ENCODE assay signal across 15 cellular contexts in the genomic region with DNA sequence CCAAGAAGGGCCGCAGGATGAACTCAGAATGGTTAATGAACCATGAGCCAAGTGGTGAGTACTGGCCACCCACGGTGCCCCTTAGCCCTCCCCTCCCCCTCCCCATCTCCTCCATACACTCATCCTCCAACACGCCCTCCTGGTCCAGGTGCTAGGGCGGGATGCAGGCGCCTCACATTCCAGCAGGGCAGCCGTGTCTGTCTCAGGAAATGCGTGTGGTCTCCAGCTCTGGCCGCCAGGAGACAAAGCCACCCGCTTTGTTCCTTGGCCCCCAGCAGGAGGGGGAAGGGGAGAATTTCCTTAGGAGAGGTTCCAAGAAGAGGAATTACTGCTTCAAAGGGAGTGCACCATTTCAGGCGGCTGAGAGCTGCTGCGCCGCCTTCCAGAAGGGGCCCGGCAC. TPM values are rescaled to one million over a fixed set of nuclear protein-coding genes. Genes with fewer than 3 reads are reported as not detected.
A peak's percentile ranks its signal among the peaks of the same experiment; 100 is the strongest.
DNase-seq lines count a peak whose midpoint lies in the region; ATAC-seq and TF ChIP-seq lines count a peak whose summit lies in the region.
"Had no signal": no experiment of that assay in that cellular context is flagged by ENCODE, and none has a peak within 500 bp of the region (broad histone marks: within the 10 kb centered on the region; RNA-seq: fewer than 3 reads in every experiment).

No MANE protein-coding gene starts in this region.

- intact Hi-C loops in PC-3 (cut with micrococcal nuclease): no loop called here
- intact Hi-C loops in ovary (cut with DNase I): no loop called here
- intact Hi-C loops in spleen (cut with DNase I; ENCODE audit: low total_unique reads): no loop called here

- POLR2A ChIA-PET in PC-3 (lab: Charles Lee; ENCODE audit: unreplicated experiment): no interaction called here

- H3K4me3 ChIP-seq in PC-3 (ENCODE audit: low read length) (no peak overlapping the region), fibroblast of pulmonary artery (replicated peaks; ENCODE audit: low read depth, low read length) (no peak overlapping the region), ovary (no peak overlapping the region), spleen (no peak overlapping the region)
- H3K4me3 ChIP-seq: esophagus muscularis mucosa, lung had no signal

- H3K9me2 ChIP-seq in PC-3 (replicated peaks; ENCODE audit: low read length): no peaks in the 10 kb centered on the region

- no peak overlapping the region for H3K9ac ChIP-seq in PC-3 (ENCODE audit: low read length)

- H3K36me3 ChIP-seq in PC-3 (ENCODE audit: low read depth, low read length) (no peaks in the 10 kb centered on the region), ovary (no peaks in the 10 kb centered on the region), spleen (no peaks in the 10 kb centered on the region)
- H3K36me3 ChIP-seq: esophagus muscularis mucosa had no signal

- H3K4me1 ChIP-seq in PC-3 (ENCODE audit: insufficient read depth, low read length): peaks cover 8% of the 10 kb centered on the region; the same call in 1 of the 2 replicates
- peaks cover 17% of the 10 kb centered on the region for H3K4me1 ChIP-seq in ovary (ENCODE audit: insufficient read depth)
- peaks cover 11 to 51% (median 28%) of the 10 kb centered on the region in 6 donors for H3K4me1 ChIP-seq in spleen

- H3K27me3 ChIP-seq in PC-3 (ENCODE audit: low read length) (no peaks in the 10 kb centered on the region), ovary (no peaks in the 10 kb centered on the region), spleen (replicated peaks in 1 of 7) (no peaks in the 10 kb centered on the region)

- H3K9me3 ChIP-seq in PC-3 (ENCODE audit: low read length) (no peaks in the 10 kb centered on the region), ovary (no peaks in the 10 kb centered on the region), spleen (no peaks in the 10 kb centered on the region)
- H3K9me3 ChIP-seq: esophagus muscularis mucosa had no signal

- no peaks in the 10 kb centered on the region for H4K20me1 ChIP-seq in PC-3 (ENCODE audit: low read length)

- 18 to 21% (median 19%) methylated on average over 13 of the region's 13 CpGs for WGBS in ovary, 3 donors
- WGBS in spleen, 5 donors: 65 to 83% (median 74%) methylated on average over 13 of the region's 13 CpGs

- no peak for ATAC-seq in PC-3
- no peak for ATAC-seq in GM21526 (IDR thresholded peaks at IDR 0.05; ENCODE audit: low FRiP score, unreplicated experiment)

- TF ChIP-seq EP300 in ovary (IDR thresholded peaks at IDR 0.05): no peak

- TF ChIP-seq POLR2A in ovary (IDR thresholded peaks at IDR 0.05) (no peak), spleen (IDR thresholded peaks at IDR 0.05) (no peak)

- no peaks in the 10 kb centered on the region for H3F3A ChIP-seq in PC-3 (ENCODE audit: low read length, unreplicated experiment)

- H3K27ac ChIP-seq in PC-3 (ENCODE audit: low read length) (no peak overlapping the region), ovary (peak overlapping the region; percentile 2 to 48), substantia nigra (ENCODE audit: low read depth, low read length, poor library complexity, severe bottlenecking) (no peak overlapping the region), spleen (no peak overlapping the region)
- H3K27ac ChIP-seq: esophagus muscularis mucosa had no signal

- no peak for TF ChIP-seq CTCF in PC-3 (conservative IDR thresholded peaks at IDR 0.05; ENCODE audit: low read depth, low read length)
- peak; percentile 29 for TF ChIP-seq CTCF in fibroblast of pulmonary artery (IDR thresholded peaks at IDR 0.05; ENCODE audit: low read length, missing control alignments)
- TF ChIP-seq CTCF in ovary (IDR thresholded peaks at IDR 0.05): peak in 2 of 3 donors; percentile 15 to 19
- no peak for TF ChIP-seq CTCF in spleen (IDR thresholded peaks at IDR 0.05 in 8 of 11, conservative IDR thresholded peaks at IDR 0.05 in 3 of 11)

- DNase-seq in ELF-1 (ENCODE audit: low read depth, low spot score): peak; percentile 97
- peak; percentile 12 for DNase-seq in PC-3
- DNase-seq in fibroblast of pulmonary artery (ENCODE audit: low read depth): peak; percentile 70
- DNase-seq in ovary: peak in 2 of 5 donors; percentile 42 to 64
- DNase-seq in substantia nigra (lab: John Stamatoyannopoulos, UW): no peak
- DNase-seq in NCI-H446 treated with DMSO at 0.1 percent for 48 hours (lab: John Stamatoyannopoulos, UW): no peak
- no peak for DNase-seq in spleen
- DNase-seq: NCI-H526 had no signal

- no TSS peak for BruUV-seq in PC-3 (replicated peaks; lab: Mats Ljungman, UMichigan)

- CTCF ChIA-PET in PC-3 (lab: Charles Lee): no interaction called here

- no peak overlapping the region for H2AFZ ChIP-seq in PC-3 (ENCODE audit: low read length)

- H3K4me2 ChIP-seq in PC-3 (ENCODE audit: low read length): no peak overlapping the region

- no peaks in the 10 kb centered on the region for H3K79me2 ChIP-seq in PC-3 (ENCODE audit: low read length)

RNA-seq across cellular contexts. Expression of gene RMI2, which starts 29.8 kb away (rescaled TPM):
- 10.2 and 10.9 TPM in 2 replicates for total RNA-seq in PC-3 (2014; rRNA removed)
- 1 to 10 TPM; 1.6 to 6.5 (median 2.9) TPM for total RNA-seq in ovary
- polyA plus RNA-seq in ovary: 1 to 10 TPM; 4.7 to 6.7 TPM
- 1 to 10 TPM; 2.4 to 5.7 (median 3.7) TPM for total RNA-seq in spleen
- 10 to 100 TPM in 1 of 3 donors, 1 to 10 TPM in 2; 4.4 to 23.6 (median 5.8) TPM for polyA plus RNA-seq in spleen

RNA-seq across cellular contexts. Expression of gene PRM1, which starts 34.4 kb away (rescaled TPM):
- total RNA-seq in PC-3 (2014; rRNA removed) (not detected in 2 replicates), ovary (not detected), spleen (not detected)
- polyA plus RNA-seq in ovary (not detected), spleen (not detected)
- total RNA-seq: activated CD8-positive, alpha-beta memory T cell treated with anti-CD3 and anti-CD28 coated beads for 36 hours; esophagus muscularis mucosa; LHCN-M2; lung; pulmonary artery endothelial cell had no signal
- polyA plus RNA-seq: adipose tissue, lung had no signal

RNA-seq across cellular contexts. Expression of gene PRM2, which starts 39.2 kb away (rescaled TPM):
- not detected in 2 replicates for total RNA-seq in PC-3 (2014; rRNA removed)
- total RNA-seq in ovary: not detected
- not detected for polyA plus RNA-seq in ovary
- total RNA-seq in spleen: not detected
- polyA plus RNA-seq in spleen: not detected
- total RNA-seq: activated CD8-positive, alpha-beta memory T cell treated with anti-CD3 and anti-CD28 coated beads for 36 hours; esophagus muscularis mucosa; LHCN-M2; lung; pulmonary artery endothelial cell had no signal
- polyA plus RNA-seq: adipose tissue, lung had no signal

RNA-seq across cellular contexts. Expression of gene PRM3, which starts 42.1 kb away (rescaled TPM):
- total RNA-seq in PC-3 (2014; rRNA removed): not detected in 2 replicates
- total RNA-seq in ovary: not detected
- polyA plus RNA-seq in ovary: not detected
- not detected for total RNA-seq in spleen
- not detected for polyA plus RNA-seq in spleen
- total RNA-seq: activated CD8-positive, alpha-beta memory T cell treated with anti-CD3 and anti-CD28 coated beads for 36 hours; esophagus muscularis mucosa; LHCN-M2; lung; pulmonary artery endothelial cell had no signal
- polyA plus RNA-seq: adipose tissue, lung had no signal

RNA-seq across cellular contexts. Expression of gene TNP2, which starts 46.4 kb away (rescaled TPM):
- total RNA-seq in PC-3 (2014; rRNA removed) (not detected in 2 replicates), ovary (not detected), spleen (not detected)
- polyA plus RNA-seq in ovary (not detected), spleen (not detected)
- total RNA-seq: activated CD8-positive, alpha-beta memory T cell treated with anti-CD3 and anti-CD28 coated beads for 36 hours; esophagus muscularis mucosa; LHCN-M2; lung; pulmonary artery endothelial cell had no signal
- polyA plus RNA-seq: adipose tissue, lung had no signal

Comparison
In these comparisons a context has a peak if more than half of its experiments do, and no peak if none do; other contexts are left out.
1. DNase-seq: peak in ELF-1 (single experiment), PC-3 (single experiment) and fibroblast of pulmonary artery (single experiment); none in substantia nigra (0 of 49), NCI-H446 treated with DMSO at 0.1 percent for 48 hours (single experiment) and spleen (single experiment).
2. H3K27ac ChIP-seq: peak in ovary (2 of 2); none in PC-3 (single experiment), substantia nigra (single experiment) and spleen (0 of 8).
3. CTCF ChIP-seq: peak in fibroblast of pulmonary artery (single experiment) and ovary (2 of 3); none in PC-3 (single experiment) and spleen (0 of 11).